Comparison of ENCODE assay signal across 16 cellular contexts in genomic region chr5:133531178-133531577, GRCh38.
DNase-seq lines count a peak whose midpoint lies in the region; ATAC-seq and TF ChIP-seq lines count a peak whose summit lies in the region.
"Had no signal": no experiment of that assay in that cellular context is flagged by ENCODE, and none has a peak within 500 bp of the region (broad histone marks: within the 10 kb centered on the region; RNA-seq: fewer than 3 reads in every experiment).

No MANE protein-coding gene starts in this region.

- TF ChIP-seq CTCF in GM10266 (IDR thresholded peaks at IDR 0.05; ENCODE audit: control insufficient read depth, insufficient read depth, low read depth, missing control alignments) (peak; percentile 29), chondrocyte (IDR thresholded peaks at IDR 0.05) (no peak)

- peak; percentile 80 for ATAC-seq in GM19035 (IDR thresholded peaks at IDR 0.05; ENCODE audit: unreplicated experiment)
- ATAC-seq in HG03025 (IDR thresholded peaks at IDR 0.05; ENCODE audit: low FRiP score, unreplicated experiment), result peak; percentile 67
- no peak for ATAC-seq in HG02588 (IDR thresholded peaks at IDR 0.05; ENCODE audit: unreplicated experiment)
- no peak for ATAC-seq in HG03432 (IDR thresholded peaks at IDR 0.05; ENCODE audit: unreplicated experiment)

- DNase-seq in GM10266 (ENCODE audit: extremely low spot score) (peak; percentile 39), chondrocyte (ENCODE audit: low spot score) (no peak), activated gamma-delta T cell (lab: John Stamatoyannopoulos, UW) (no peak), GM03348 (ENCODE audit: low spot score) (no peak)
- DNase-seq: central memory CD4-positive, alpha-beta T cell; NCI-H2029 treated with DMSO at 0.1 percent for 48 hours; NCI-H526 treated with DMSO at 0.1 percent for 48 hours; sigmoid colon; stimulated activated naive CD4-positive, alpha-beta T cell treated with Interleukin-2 at 50 U/mL for 16 hours; uterus had no signal

- H3K4me3 Mint-ChIP-seq in chondrocyte (ENCODE audit: unreplicated experiment), result no peak overlapping the region
- H3K4me3 Mint-ChIP-seq: memory B cell, neural progenitor cell had no signal

- no peaks in the 10 kb centered on the region for H3K36me3 Mint-ChIP-seq in chondrocyte (ENCODE audit: low read depth)
- H3K36me3 Mint-ChIP-seq: memory B cell, neural progenitor cell had no signal

- peaks cover 4% of the 10 kb centered on the region for H3K27me3 Mint-ChIP-seq in chondrocyte (ENCODE audit: low read depth)

- H3K4me1 Mint-ChIP-seq in chondrocyte (ENCODE audit: low read depth), result peaks cover 31% of the 10 kb centered on the region

- H3K9me3 Mint-ChIP-seq in chondrocyte (ENCODE audit: low read depth), result no peaks in the 10 kb centered on the region
- H3K9me3 Mint-ChIP-seq: memory B cell, neural progenitor cell had no signal

- peak overlapping the region; percentile 74 for H3K27ac Mint-ChIP-seq in chondrocyte (ENCODE audit: unreplicated experiment)
- H3K27ac Mint-ChIP-seq: memory B cell, neural progenitor cell had no signal

Comparison
In these comparisons a context has a peak if more than half of its experiments do, and no peak if none do; other contexts are left out.
1. ATAC-seq: peak in GM19035 (single experiment) and HG03025 (single experiment); none in HG02588 (single experiment) and HG03432 (single experiment).